ENCODE assay signal across 8 cellular contexts in the genomic region with DNA sequence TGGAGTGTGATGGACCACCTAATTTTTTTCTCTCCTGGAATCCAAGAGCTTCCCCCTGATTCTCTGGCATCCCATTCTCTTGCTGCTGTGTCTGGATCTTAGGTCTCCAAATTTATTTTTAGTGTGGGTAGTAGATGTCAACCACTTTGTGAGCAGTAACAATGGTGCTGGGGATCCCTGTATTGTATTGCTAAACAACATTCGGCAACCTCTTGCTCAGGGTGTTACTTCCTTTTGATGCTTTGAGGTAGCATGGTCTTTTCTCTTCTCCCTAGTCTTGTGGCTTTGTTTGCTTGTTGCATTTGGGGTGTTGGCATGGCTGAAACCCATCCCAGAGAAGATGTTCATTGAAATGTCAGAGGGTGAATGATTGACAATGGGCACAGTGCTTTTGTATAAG.
"Had no signal": no experiment of that assay in that cellular context is flagged by ENCODE, and none has a peak within 500 bp of the region (broad histone marks: within the 10 kb centered on the region; RNA-seq: fewer than 3 reads in every experiment).

No MANE protein-coding gene starts in this region.

- DNase-seq: GOT3, H9, HCEC 1CT, IMR-90, KG1 had no signal

- FAIRE-seq: H54, HTR-8/SVneo, K562 had no signal

- H3K4me3 ChIP-seq: K562 had no signal
